Comparison of ENCODE assay signal across 8 cellular contexts in the genomic region with DNA sequence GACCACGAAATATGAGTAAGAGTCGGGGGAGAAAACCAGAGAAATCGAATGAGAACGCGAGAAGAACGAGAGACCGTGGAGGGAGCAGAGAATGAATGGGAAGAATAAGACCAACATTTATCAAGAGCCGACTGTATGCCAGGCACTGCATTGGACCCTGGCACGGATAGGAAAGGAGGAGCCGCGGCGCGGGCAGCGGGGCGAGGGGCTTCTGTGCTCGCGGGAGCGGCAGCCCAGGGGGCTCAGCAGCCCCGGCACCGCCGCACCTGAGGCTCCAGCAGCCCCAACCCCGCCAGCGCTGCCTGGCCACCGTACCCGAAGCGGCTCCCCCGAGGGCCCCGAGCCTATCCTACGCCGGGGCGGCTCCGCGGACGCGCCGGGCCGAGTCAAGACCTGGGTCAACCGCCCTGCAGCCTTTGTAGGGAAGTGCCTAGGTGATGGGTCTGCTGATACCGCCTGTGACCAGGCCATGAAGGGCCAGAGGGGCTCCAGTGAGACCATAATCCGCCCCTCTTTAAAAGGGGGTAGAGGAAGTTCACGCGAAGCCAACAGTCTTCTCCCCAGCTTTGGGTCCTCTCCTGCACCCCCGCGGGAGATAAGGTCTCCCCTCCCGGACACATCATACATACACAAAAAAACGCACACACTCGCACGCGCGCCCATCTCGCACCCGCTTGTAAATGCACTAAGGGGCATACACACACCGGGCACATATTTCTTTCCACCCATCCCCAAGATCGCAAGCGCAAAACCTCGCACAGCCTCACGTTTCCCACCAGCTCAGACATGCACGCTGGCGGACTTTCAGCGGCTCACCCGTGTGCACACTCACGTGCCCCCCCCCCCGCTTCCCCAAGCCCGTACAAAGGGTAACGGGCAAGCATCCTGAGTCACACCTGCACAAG. TPM values are rescaled to one million over a fixed set of nuclear protein-coding genes. Genes with fewer than 3 reads are reported as not detected.
DNase-seq lines count a peak whose midpoint lies in the region; ATAC-seq and TF ChIP-seq lines count a peak whose summit lies in the region.

No MANE protein-coding gene starts in this region.

- H3K4me1 Mint-ChIP-seq in WTC11: peaks cover 45% of the 10 kb centered on the region

- H3K27me3 Mint-ChIP-seq in WTC11 (ENCODE audit: low read depth): peaks cover 64% of the 10 kb centered on the region

- CTCF ChIA-PET in WTC11 (lab: Charles Lee): interaction anchor here (0.6 to 7.4 kb wide), 56 partner anchors 8 to 306 kb away, joined by 3 to 260 read pairs (median 9); a partner anchor contains a TSS

- H3K4me3 ChIP-seq in esophagus muscularis mucosa (peak overlapping the region; percentile 45 to 64 (median 50)), psoas muscle (peak overlapping the region; percentile 60)

- 2% methylated on average over 44 of the region's 65 CpGs for WGBS in esophagus muscularis mucosa
- 1% methylated on average over 57 to 65 of the region's 65 CpGs for WGBS in psoas muscle, 3 donors

- no peaks in the 10 kb centered on the region for H3K9me3 Mint-ChIP-seq in WTC11

- H3K4me3 Mint-ChIP-seq in WTC11: peak overlapping the region; percentile 87

- POLR2A ChIA-PET in WTC11 (lab: Charles Lee): interaction anchor here (0.7 to 2.7 kb wide), 6 partner anchors 15 to 180 kb away, joined by 3 to 15 read pairs (median 5); a partner anchor contains a TSS

- no peak overlapping the region for H3K27ac ChIP-seq in esophagus muscularis mucosa (replicated peaks in 1 of 4)
- no peak overlapping the region for H3K27ac ChIP-seq in psoas muscle

- ATAC-seq in left cardiac atrium (peak; percentile 9 to 10), WTC11 (peak; percentile 2; the same call in 1 of the 2 replicates), psoas muscle (no peak), GM21619 (IDR thresholded peaks at IDR 0.05; ENCODE audit: unreplicated experiment) (no peak)

- intact Hi-C loops in left cardiac atrium (cut with DNase I): loop anchor here (2.0 to 10.0 kb wide), 5 partner anchors 21 to 1055 kb away; a partner anchor contains a TSS
- intact Hi-C loops in cardiac septum (cut with DNase I): loop anchor here (5.0 to 10.0 kb wide), 2 partner anchors 115 to 183 kb away; no protein-coding TSS in a partner anchor
- intact Hi-C loops in esophagus muscularis mucosa (cut with DNase I): loop anchor here (5.0 to 10.0 kb wide), 3 partner anchors 115 to 1053 kb away; a partner anchor contains a TSS
- intact Hi-C loops in psoas muscle (cut with DNase I): loop anchor here in 1 of 2 donors (5.0 kb wide), 2 partner anchors 68 to 112 kb away; no protein-coding TSS in a partner anchor

- H3K4me1 ChIP-seq in esophagus muscularis mucosa (peaks cover 35 to 45% (median 45%) of the 10 kb centered on the region in 4 donors), psoas muscle (peaks cover 19% of the 10 kb centered on the region)

- no peak for TF ChIP-seq EP300 in esophagus muscularis mucosa (IDR thresholded peaks at IDR 0.05)

- no peak for TF ChIP-seq POLR2A in esophagus muscularis mucosa (IDR thresholded peaks at IDR 0.05; ENCODE audit: low read depth)

- H3K36me3 ChIP-seq in esophagus muscularis mucosa (no peaks in the 10 kb centered on the region), psoas muscle (ENCODE audit: insufficient read depth in 1 of 2, low read depth in 1 of 2) (no peaks in the 10 kb centered on the region)

- no peak for DNase-seq in left cardiac atrium
- DNase-seq in cardiac septum (ENCODE audit: low spot score): no peak
- peak; percentile 41 for DNase-seq in WTC11 (ENCODE audit: low spot score)
- DNase-seq in esophagus muscularis mucosa (ENCODE audit: extremely low spot score): no peak
- no peak for DNase-seq in psoas muscle
- no peak for DNase-seq in NCI-H510A (lab: John Stamatoyannopoulos, UW)
- DNase-seq in GOT3 (lab: John Stamatoyannopoulos, UW): no peak

- TF ChIP-seq CTCF in WTC11 (IDR thresholded peaks at IDR 0.05) (no peak), esophagus muscularis mucosa (IDR thresholded peaks at IDR 0.05) (no peak), psoas muscle (IDR thresholded peaks at IDR 0.05) (no peak)

- H3K9me3 ChIP-seq in esophagus muscularis mucosa (no peaks in the 10 kb centered on the region), psoas muscle (no peaks in the 10 kb centered on the region)

- no peaks in the 10 kb centered on the region for H3K36me3 Mint-ChIP-seq in WTC11

- peaks cover 0 to 82% (median 29%) of the 10 kb centered on the region in 4 donors for H3K27me3 ChIP-seq in esophagus muscularis mucosa
- H3K27me3 ChIP-seq in psoas muscle (ENCODE audit: insufficient read depth in 3 of 3, low read length in 2 of 3): peaks cover 0 to 43% (median 21%) of the 10 kb centered on the region in 3 donors

- no peak overlapping the region for H3K27ac Mint-ChIP-seq in WTC11

TF ChIP-seq in WTC11, 78 proteins besides CTCF, POLR2A, EP300 and RAD21:
- TF ChIP-seq, protein P1, sequence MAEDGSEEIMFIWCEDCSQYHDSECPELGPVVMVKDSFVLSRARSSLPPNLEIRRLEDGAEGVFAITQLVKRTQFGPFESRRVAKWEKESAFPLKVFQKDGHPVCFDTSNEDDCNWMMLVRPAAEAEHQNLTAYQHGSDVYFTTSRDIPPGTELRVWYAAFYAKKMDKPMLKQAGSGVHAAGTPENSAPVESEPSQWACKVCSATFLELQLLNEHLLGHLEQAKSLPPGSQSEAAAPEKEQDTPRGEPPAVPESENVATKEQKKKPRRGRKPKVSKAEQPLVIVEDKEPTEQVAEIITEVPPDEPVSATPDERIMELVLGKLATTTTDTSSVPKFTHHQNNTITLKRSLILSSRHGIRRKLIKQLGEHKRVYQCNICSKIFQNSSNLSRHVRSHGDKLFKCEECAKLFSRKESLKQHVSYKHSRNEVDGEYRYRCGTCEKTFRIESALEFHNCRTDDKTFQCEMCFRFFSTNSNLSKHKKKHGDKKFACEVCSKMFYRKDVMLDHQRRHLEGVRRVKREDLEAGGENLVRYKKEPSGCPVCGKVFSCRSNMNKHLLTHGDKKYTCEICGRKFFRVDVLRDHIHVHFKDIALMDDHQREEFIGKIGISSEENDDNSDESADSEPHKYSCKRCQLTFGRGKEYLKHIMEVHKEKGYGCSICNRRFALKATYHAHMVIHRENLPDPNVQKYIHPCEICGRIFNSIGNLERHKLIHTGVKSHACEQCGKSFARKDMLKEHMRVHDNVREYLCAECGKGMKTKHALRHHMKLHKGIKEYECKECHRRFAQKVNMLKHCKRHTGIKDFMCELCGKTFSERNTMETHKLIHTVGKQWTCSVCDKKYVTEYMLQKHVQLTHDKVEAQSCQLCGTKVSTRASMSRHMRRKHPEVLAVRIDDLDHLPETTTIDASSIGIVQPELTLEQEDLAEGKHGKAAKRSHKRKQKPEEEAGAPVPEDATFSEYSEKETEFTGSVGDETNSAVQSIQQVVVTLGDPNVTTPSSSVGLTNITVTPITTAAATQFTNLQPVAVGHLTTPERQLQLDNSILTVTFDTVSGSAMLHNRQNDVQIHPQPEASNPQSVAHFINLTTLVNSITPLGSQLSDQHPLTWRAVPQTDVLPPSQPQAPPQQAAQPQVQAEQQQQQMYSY (CRISPR knock-in tag; IDR thresholded peaks at IDR 0.05): peak; percentile 65; the same call in 1 of the 2 replicates
- TF ChIP-seq, protein P2, sequence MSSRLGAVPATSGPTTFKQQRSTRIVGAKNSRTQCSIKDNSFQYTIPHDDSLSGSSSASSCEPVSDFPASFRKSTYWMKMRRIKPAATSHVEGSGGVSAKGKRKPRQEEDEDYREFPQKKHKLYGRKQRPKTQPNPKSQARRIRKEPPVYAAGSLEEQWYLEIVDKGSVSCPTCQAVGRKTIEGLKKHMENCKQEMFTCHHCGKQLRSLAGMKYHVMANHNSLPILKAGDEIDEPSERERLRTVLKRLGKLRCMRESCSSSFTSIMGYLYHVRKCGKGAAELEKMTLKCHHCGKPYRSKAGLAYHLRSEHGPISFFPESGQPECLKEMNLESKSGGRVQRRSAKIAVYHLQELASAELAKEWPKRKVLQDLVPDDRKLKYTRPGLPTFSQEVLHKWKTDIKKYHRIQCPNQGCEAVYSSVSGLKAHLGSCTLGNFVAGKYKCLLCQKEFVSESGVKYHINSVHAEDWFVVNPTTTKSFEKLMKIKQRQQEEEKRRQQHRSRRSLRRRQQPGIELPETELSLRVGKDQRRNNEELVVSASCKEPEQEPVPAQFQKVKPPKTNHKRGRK (CRISPR knock-in tag; IDR thresholded peaks at IDR 0.05; ENCODE audit: borderline replicate concordance): no peak
- peak; percentile 65; the same call in 1 of the 2 replicates for TF ChIP-seq NFE2L1 (CRISPR knock-in tag; IDR thresholded peaks at IDR 0.05)

RNA-seq across cellular contexts. Expression of a gene that starts 1.0 kb away (rescaled TPM):
- total RNA-seq in left cardiac atrium: 1 to 10 TPM; 1.9 to 2.4 TPM
- 0.73 TPM for total RNA-seq in cardiac septum
- total RNA-seq in WTC11 (2021): 13.8 to 15.5 TPM (median 14.3 TPM) in 3 replicates
- total RNA-seq in esophagus muscularis mucosa: 1 to 10 TPM in 1 of 4 donors, under 1 TPM in 2, not detected in 1; 0.33 to 1.1 (median 0.91) TPM
- 1 to 10 TPM in 1 of 4 donors, under 1 TPM in 3; 0.77 to 1.1 (median 0.84) TPM for total RNA-seq in psoas muscle
- polyA plus RNA-seq in psoas muscle: under 1 TPM; 0.44 to 0.61 (median 0.49) TPM

RNA-seq across cellular contexts. Expression of a gene that starts 32.4 kb away (rescaled TPM):
- total RNA-seq in left cardiac atrium (10 to 100 TPM; 39.3 to 46.7 TPM), cardiac septum (26.7 TPM), WTC11 (2021) (22.6 to 25.8 TPM (median 25.3 TPM) in 3 replicates), esophagus muscularis mucosa (10 to 100 TPM; 26.6 to 90.4 (median 77.0) TPM), psoas muscle (10 to 100 TPM; 10.6 to 18.8 (median 16.0) TPM)
- 10 to 100 TPM in 1 of 3 donors, 1 to 10 TPM in 2; 5.8 to 14.7 (median 6.4) TPM for polyA plus RNA-seq in psoas muscle

RNA-seq across cellular contexts. Expression of a gene that starts 56.1 kb away (rescaled TPM):
- 1 to 10 TPM; 5.8 to 7.2 TPM for total RNA-seq in left cardiac atrium
- 2.0 TPM for total RNA-seq in cardiac septum
- 20.5 to 27.1 TPM (median 21.5 TPM) in 3 replicates for total RNA-seq in WTC11 (2021)
- total RNA-seq in esophagus muscularis mucosa: 10 to 100 TPM; 17.7 to 33.2 (median 23.5) TPM
- 10 to 100 TPM in 1 of 4 donors, 1 to 10 TPM in 3; 4.1 to 15.3 (median 7.1) TPM for total RNA-seq in psoas muscle
- 10 to 100 TPM in 1 of 3 donors, 1 to 10 TPM in 2; 3.5 to 13.7 (median 7.5) TPM for polyA plus RNA-seq in psoas muscle

Comparison
In these comparisons a context has a peak if more than half of its experiments do, and no peak if none do; other contexts are left out.
1. ATAC-seq: peak in left cardiac atrium (2 of 2) and WTC11 (single experiment); none in psoas muscle (0 of 4) and GM21619 (single experiment).